7 cellular contexts compared by ENCODE assay signal in the genomic region with DNA sequence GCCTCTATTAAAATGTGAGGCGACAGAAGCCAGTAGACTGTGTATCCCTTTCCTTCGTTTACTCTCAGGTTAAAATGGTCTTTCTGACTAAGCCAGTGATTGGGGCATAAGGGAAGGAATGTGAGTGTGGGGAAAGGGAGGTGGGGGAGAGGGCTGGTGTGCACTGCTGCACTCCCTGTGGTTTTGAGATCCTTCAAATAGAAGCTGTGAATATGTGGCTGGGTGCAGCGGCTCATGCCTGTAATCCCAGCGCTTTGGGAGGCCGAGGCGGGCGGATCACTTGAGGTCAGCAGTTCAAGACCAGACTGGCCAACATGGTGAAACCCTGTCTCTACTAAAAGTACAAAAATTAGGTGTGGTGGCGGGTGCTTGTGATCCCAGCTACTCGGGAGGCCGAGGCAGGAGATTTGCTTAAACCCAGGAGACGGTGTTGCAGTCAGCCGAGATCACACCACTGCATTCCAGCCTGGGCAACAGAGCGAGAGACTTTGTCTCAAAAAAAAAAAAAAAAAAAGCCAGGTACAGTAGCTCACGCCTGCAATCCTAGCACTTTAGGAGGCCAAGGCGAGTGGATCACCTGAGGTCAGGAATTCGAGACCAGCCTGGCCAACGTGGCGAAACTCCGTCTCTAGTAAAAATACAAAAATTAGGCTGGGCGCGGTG.
DNase-seq lines count a peak whose midpoint lies in the region; ATAC-seq and TF ChIP-seq lines count a peak whose summit lies in the region.
"Not testable (repeated sequence)": the region's sequence is repeated elsewhere in the genome, so short reads cannot be mapped to it uniquely, and the experiment has no call there.

No MANE protein-coding gene starts in this region.

- H3K14ac ChIP-seq in trophoblast cell (ENCODE audit: low read length), result not testable (repeated sequence)

- not testable (repeated sequence) for H4K12ac ChIP-seq in trophoblast cell (ENCODE audit: low read depth, low read length)

- not testable (repeated sequence) for TF ChIP-seq CTCF in lower lobe of right lung (IDR thresholded peaks at IDR 0.05)

- not testable (repeated sequence) for H3K23ac ChIP-seq in trophoblast cell (ENCODE audit: low read length)

- not testable (repeated sequence) for H3K27me3 ChIP-seq in SJSA1 (replicated peaks); lower lobe of right lung (ENCODE audit: low read depth); trophoblast cell (ENCODE audit: insufficient read depth, low read length)

- not testable (repeated sequence) for H4K8ac ChIP-seq in trophoblast cell (ENCODE audit: low read depth, low read length)

- H3K9me3 Mint-ChIP-seq in activated naive CD8-positive, alpha-beta T cell treated with anti-CD3 and anti-CD28 coated beads, Interleukin-2, amount 50 U/mL, for 24 hours; stimulated activated naive CD8-positive, alpha-beta T cell treated with anti-CD3 and anti-CD28 coated beads, Interleukin-15, Interleukin-2, amounts not matched to agents 100 ng/mL and 50 ng/mL, for 24 hours: not testable (repeated sequence)

- not testable (repeated sequence) for H3K4me3 ChIP-seq in SJSA1; lower lobe of right lung; trophoblast cell (ENCODE audit: low read depth, low read length)

- H3K9me3 ChIP-seq in SJSA1 (replicated peaks); lower lobe of right lung; trophoblast cell (ENCODE audit: insufficient read depth, low read depth, low read length): not testable (repeated sequence)

- not testable (repeated sequence) for H2BK5ac ChIP-seq in trophoblast cell (ENCODE audit: low read depth, low read length, poor library complexity)

- not testable (repeated sequence) for H3K4ac ChIP-seq in trophoblast cell (ENCODE audit: low read depth, low read length)

- H3K27me3 Mint-ChIP-seq in activated naive CD8-positive, alpha-beta T cell treated with anti-CD3 and anti-CD28 coated beads, Interleukin-2, amount 50 U/mL, for 24 hours; stimulated activated naive CD8-positive, alpha-beta T cell treated with anti-CD3 and anti-CD28 coated beads, Interleukin-15, Interleukin-2, amounts not matched to agents 100 ng/mL and 50 ng/mL, for 24 hours: not testable (repeated sequence)

- H4K91ac ChIP-seq in trophoblast cell (ENCODE audit: low read depth, low read length), result not testable (repeated sequence)

- peak; percentile 47 for DNase-seq in HK-2 (ENCODE audit: unreplicated experiment)
- peak; percentile 68 to 70 for DNase-seq in SJSA1 (ENCODE audit: low read depth in 1 of 2, low spot score in 2 of 2)
- not testable (repeated sequence) for DNase-seq in activated naive CD8-positive, alpha-beta T cell treated with anti-CD3 and anti-CD28 coated beads, Interleukin-2, amount 50 U/mL, for 24 hours
- DNase-seq in fibroblast of peridontal ligament (ENCODE audit: extremely low read depth), result peak; percentile 59
- DNase-seq in lower lobe of right lung, result peak; percentile 4
- peak; percentile 42 to 65 for DNase-seq in trophoblast cell

- ATAC-seq in activated naive CD8-positive, alpha-beta T cell treated with anti-CD3 and anti-CD28 coated beads, Interleukin-2, amount 50 U/mL, for 24 hours; lower lobe of right lung: not testable (repeated sequence)

- H3K4me2 ChIP-seq in trophoblast cell (ENCODE audit: low read length), result not testable (repeated sequence)

- H2AFZ ChIP-seq in trophoblast cell (ENCODE audit: insufficient read depth, low read length, poor library complexity), result not testable (repeated sequence)

- WGBS in trophoblast cell (ENCODE audit: extremely low coverage, insufficient coverage, insufficient read length), result no CpG with 5 or more reads among the region's 21 CpGs

- peaks cover 57% of the 10 kb centered on the region for H3K4me1 ChIP-seq in SJSA1 (replicated peaks)
- H3K4me1 ChIP-seq in lower lobe of right lung, result peaks cover 16% of the 10 kb centered on the region
- peaks cover 14 to 15% of the 10 kb centered on the region in 2 experiments for H3K4me1 ChIP-seq in trophoblast cell (ENCODE audit: control insufficient read depth in 1 of 2, insufficient read depth in 2 of 2, low read length in 2 of 2)

- not testable (repeated sequence) for H2AK5ac ChIP-seq in trophoblast cell (ENCODE audit: low read length)

- not testable (repeated sequence) for H3K4me3 Mint-ChIP-seq in activated naive CD8-positive, alpha-beta T cell treated with anti-CD3 and anti-CD28 coated beads, Interleukin-2, amount 50 U/mL, for 24 hours; stimulated activated naive CD8-positive, alpha-beta T cell treated with anti-CD3 and anti-CD28 coated beads, Interleukin-15, Interleukin-2, amounts not matched to agents 100 ng/mL and 50 ng/mL, for 24 hours

- H3K4me1 Mint-ChIP-seq in activated naive CD8-positive, alpha-beta T cell treated with anti-CD3 and anti-CD28 coated beads, Interleukin-2, amount 50 U/mL, for 24 hours, result peaks cover 61% of the 10 kb centered on the region
- peaks cover 60% of the 10 kb centered on the region for H3K4me1 Mint-ChIP-seq in stimulated activated naive CD8-positive, alpha-beta T cell treated with anti-CD3 and anti-CD28 coated beads, Interleukin-15, Interleukin-2, amounts not matched to agents 100 ng/mL and 50 ng/mL, for 24 hours (ENCODE audit: low read depth)

- intact Hi-C loops in lower lobe of right lung (cut with DNase I), result not testable (repeated sequence)

- not testable (repeated sequence) for H3K18ac ChIP-seq in trophoblast cell (ENCODE audit: low read length)

- not testable (repeated sequence) for H3K36me3 Mint-ChIP-seq in activated naive CD8-positive, alpha-beta T cell treated with anti-CD3 and anti-CD28 coated beads, Interleukin-2, amount 50 U/mL, for 24 hours (ENCODE audit: low read depth); stimulated activated naive CD8-positive, alpha-beta T cell treated with anti-CD3 and anti-CD28 coated beads, Interleukin-15, Interleukin-2, amounts not matched to agents 100 ng/mL and 50 ng/mL, for 24 hours (ENCODE audit: low read depth)

- H3K79me2 ChIP-seq in trophoblast cell (ENCODE audit: control insufficient read depth, insufficient read depth, low read length, poor library complexity), result not testable (repeated sequence)

- H2BK12ac ChIP-seq in trophoblast cell (ENCODE audit: low read length), result not testable (repeated sequence)

- not testable (repeated sequence) for H3K9ac ChIP-seq in trophoblast cell (ENCODE audit: low read length)

- not testable (repeated sequence) for H2BK120ac ChIP-seq in trophoblast cell (ENCODE audit: insufficient read depth, low read length, poor library complexity)

- H3K27ac Mint-ChIP-seq in activated naive CD8-positive, alpha-beta T cell treated with anti-CD3 and anti-CD28 coated beads, Interleukin-2, amount 50 U/mL, for 24 hours, result peak overlapping the region; percentile 46
- peak overlapping the region; percentile 61 for H3K27ac Mint-ChIP-seq in stimulated activated naive CD8-positive, alpha-beta T cell treated with anti-CD3 and anti-CD28 coated beads, Interleukin-15, Interleukin-2, amounts not matched to agents 100 ng/mL and 50 ng/mL, for 24 hours

- peak overlapping the region; percentile 21; the same call in 1 of the 2 replicates for H3K27ac ChIP-seq in SJSA1
- not testable (repeated sequence) for H3K27ac ChIP-seq in lower lobe of right lung; trophoblast cell (ENCODE audit: low read depth, low read length)

- H3K36me3 ChIP-seq in SJSA1; lower lobe of right lung; trophoblast cell (ENCODE audit: control insufficient read depth in 1 of 2, insufficient read depth in 2 of 2, low read length in 2 of 2): not testable (repeated sequence)

- H3K79me1 ChIP-seq in trophoblast cell (ENCODE audit: low read length), result not testable (repeated sequence)
